In genomic region chr10:54962134-54962900, GRCh38 we compare ENCODE assay signal across 17 cellular contexts.
A peak's percentile ranks its signal among the peaks of the same experiment; 100 is the strongest.
DNase-seq lines count a peak whose midpoint lies in the region; ATAC-seq, FAIRE-seq and TF ChIP-seq lines count a peak whose summit lies in the region.
"Had no signal": no experiment of that assay in that cellular context is flagged by ENCODE, and none has a peak within 500 bp of the region (broad histone marks: within the 10 kb centered on the region; RNA-seq: fewer than 3 reads in every experiment).

No MANE protein-coding gene starts in this region.

- CTCF ChIA-PET in CD8-positive, alpha-beta T cell (lab: Charles Lee) = no interaction called here
- CTCF ChIA-PET in PC-3 (lab: Charles Lee) = no interaction called here

- H3K4me1 ChIP-seq in Karpas-422 (ENCODE audit: low read length) (no peaks in the 10 kb centered on the region), kidney (ENCODE audit: control insufficient read depth in 1 of 2, insufficient read depth in 1 of 2, low read depth in 1 of 2, low read length in 2 of 2) (no peaks in the 10 kb centered on the region), aorta (ENCODE audit: control insufficient read depth in 1 of 2, insufficient read depth in 2 of 2, low read length in 2 of 2) (no peaks in the 10 kb centered on the region), PC-3 (ENCODE audit: insufficient read depth, low read length) (no peaks in the 10 kb centered on the region)
- no peaks in the 10 kb centered on the region for H3K4me1 ChIP-seq in CD8-positive, alpha-beta T cell (ENCODE audit: insufficient read depth, low read length)
- H3K4me1 ChIP-seq: BE2C had no signal

- H4K20me1 ChIP-seq in Karpas-422 (ENCODE audit: insufficient read depth, low read depth, low read length) (no peaks in the 10 kb centered on the region), PC-3 (ENCODE audit: low read length) (no peaks in the 10 kb centered on the region)

- 0 out of 2 replicates have a peak overlapping the region, but pooled peaks have one; percentile 27 for H3K4me3 ChIP-seq in Karpas-422 (ENCODE audit: low read length)
- H3K4me3 ChIP-seq in kidney (ENCODE audit: low read length in 2 of 2) = no peak overlapping the region
- no peak overlapping the region for H3K4me3 ChIP-seq in aorta (ENCODE audit: low read length in 2 of 2)
- no peak overlapping the region for H3K4me3 ChIP-seq in CD8-positive, alpha-beta T cell (ENCODE audit: low read depth, low read length)
- H3K4me3 ChIP-seq in PC-3 (ENCODE audit: low read length) = no peak overlapping the region
- H3K4me3 ChIP-seq: GM23248 had no signal

- H3K4me2 ChIP-seq in Karpas-422 (ENCODE audit: low read depth, low read length, poor library complexity, severe bottlenecking) = no peak overlapping the region
- H3K4me2 ChIP-seq in PC-3 (ENCODE audit: low read length) = no peak overlapping the region

- no peak overlapping the region for H3K27ac Mint-ChIP-seq in stimulated activated effector memory CD8-positive, alpha-beta T cell treated with anti-CD3 and anti-CD28 coated beads, Interleukin-12 subunit alpha, Interleukin-12 subunit beta, amount 100 ng/mL, for 72 hours
- no peak overlapping the region for H3K27ac Mint-ChIP-seq in CD8-positive, alpha-beta T cell
- H3K27ac Mint-ChIP-seq: CD4-positive, alpha-beta T cell had no signal

- H3F3A ChIP-seq in PC-3 (ENCODE audit: low read length, unreplicated experiment) = no peaks in the 10 kb centered on the region

- no TSS peak for BruUV-seq in PC-3 (replicated peaks; lab: Mats Ljungman, UMichigan)

- H3K27ac ChIP-seq in Karpas-422 (ENCODE audit: low read length) = no peak overlapping the region
- no peak overlapping the region for H3K27ac ChIP-seq in kidney (ENCODE audit: low read depth in 2 of 2, low read length in 2 of 2)
- no peak overlapping the region for H3K27ac ChIP-seq in aorta (ENCODE audit: low read depth in 1 of 2, low read length in 2 of 2)
- no peak overlapping the region for H3K27ac ChIP-seq in CD8-positive, alpha-beta T cell (ENCODE audit: low read depth, low read length)
- H3K27ac ChIP-seq in PC-3 (ENCODE audit: low read length) = no peak overlapping the region
- H3K27ac ChIP-seq: GM23248 had no signal

- H2AFZ ChIP-seq in Karpas-422 (ENCODE audit: low read length) = no peak overlapping the region
- H2AFZ ChIP-seq in PC-3 (ENCODE audit: low read length) = no peak overlapping the region
- H2AFZ ChIP-seq: GM23248 had no signal

- 65 to 73% methylated on average over 6 of the region's 6 CpGs for WGBS in aorta, 2 donors

- peaks cover 14% of the 10 kb centered on the region for H3K9me3 Mint-ChIP-seq in stimulated activated effector memory CD8-positive, alpha-beta T cell treated with anti-CD3 and anti-CD28 coated beads, Interleukin-12 subunit alpha, Interleukin-12 subunit beta, amount 100 ng/mL, for 72 hours
- peaks cover 9% of the 10 kb centered on the region for H3K9me3 Mint-ChIP-seq in CD8-positive, alpha-beta T cell

- DNase-seq in Karpas-422 (no peak), kidney (peak; percentile 40), aorta (no peak), NCI-H2171 (lab: John Stamatoyannopoulos, UW) (no peak), PC-3 (no peak)
- DNase-seq in stimulated activated effector memory CD8-positive, alpha-beta T cell treated with anti-CD3 and anti-CD28 coated beads, Interleukin-12 subunit alpha, Interleukin-12 subunit beta, amount 100 ng/mL, for 72 hours (ENCODE audit: low spot score in 2 of 2) = no peak
- DNase-seq in CD8-positive, alpha-beta T cell = no peak
- DNase-seq: ACHN; BE2C; C1 segment of cervical spinal cord; CD4-positive, alpha-beta T cell; DMS79 treated with DMSO at 0.1 percent for 48 hours; GF-D8; GM23248; HCEC 1CT had no signal

- H3K4me1 Mint-ChIP-seq in stimulated activated effector memory CD8-positive, alpha-beta T cell treated with anti-CD3 and anti-CD28 coated beads, Interleukin-12 subunit alpha, Interleukin-12 subunit beta, amount 100 ng/mL, for 72 hours = no peaks in the 10 kb centered on the region
- H3K4me1 Mint-ChIP-seq in CD8-positive, alpha-beta T cell (ENCODE audit: low read depth) = no peaks in the 10 kb centered on the region

- H3K9ac ChIP-seq in Karpas-422 (ENCODE audit: low read length) = no peak overlapping the region
- no peak overlapping the region for H3K9ac ChIP-seq in kidney (ENCODE audit: low read length in 2 of 2)
- H3K9ac ChIP-seq in PC-3 (ENCODE audit: low read length) = no peak overlapping the region
- H3K9ac ChIP-seq: GM23248 had no signal

- intact Hi-C loops in kidney (cut with DNase I) (no loop called here), aorta (cut with DNase I) (no loop called here), PC-3 (cut with micrococcal nuclease) (no loop called here)
- intact Hi-C loops in CD8-positive, alpha-beta T cell (cut with DNase I, micrococcal nuclease) = no loop called here

- no peaks in the 10 kb centered on the region for H3K79me2 ChIP-seq in Karpas-422 (ENCODE audit: low read length)
- no peaks in the 10 kb centered on the region for H3K79me2 ChIP-seq in PC-3 (ENCODE audit: low read length)

- no peaks in the 10 kb centered on the region for H3K27me3 Mint-ChIP-seq in CD8-positive, alpha-beta T cell (ENCODE audit: low read depth)
- H3K27me3 Mint-ChIP-seq: CD4-positive, alpha-beta T cell had no signal

- peak; percentile 32 for ATAC-seq in stimulated activated effector memory CD8-positive, alpha-beta T cell treated with anti-CD3 and anti-CD28 coated beads, Interleukin-12 subunit alpha, Interleukin-12 subunit beta, amount 100 ng/mL, for 72 hours
- ATAC-seq in aorta (ENCODE audit: low FRiP score) (peak; percentile 62), PC-3 (no peak)
- ATAC-seq in CD8-positive, alpha-beta T cell = no peak

- FAIRE-seq in kidney (lab: Jason Lieb, UNC) = no peak
- FAIRE-seq: A204.1, H54 had no signal

- no peaks in the 10 kb centered on the region for H3K36me3 Mint-ChIP-seq in stimulated activated effector memory CD8-positive, alpha-beta T cell treated with anti-CD3 and anti-CD28 coated beads, Interleukin-12 subunit alpha, Interleukin-12 subunit beta, amount 100 ng/mL, for 72 hours
- H3K36me3 Mint-ChIP-seq in CD8-positive, alpha-beta T cell = no peaks in the 10 kb centered on the region

- H3K9me2 ChIP-seq in Karpas-422 (replicated peaks; ENCODE audit: insufficient read depth, low read length) (no peaks in the 10 kb centered on the region), PC-3 (replicated peaks; ENCODE audit: low read length) (no peaks in the 10 kb centered on the region)

- H3K36me3 ChIP-seq in Karpas-422 (ENCODE audit: insufficient read depth, low read length) (no peaks in the 10 kb centered on the region), kidney (ENCODE audit: control insufficient read depth in 1 of 2, insufficient read depth in 2 of 2, low read length in 2 of 2) (no peaks in the 10 kb centered on the region), aorta (ENCODE audit: control insufficient read depth in 1 of 2, insufficient read depth in 2 of 2, low read length in 1 of 2) (no peaks in the 10 kb centered on the region), PC-3 (ENCODE audit: low read depth, low read length) (no peaks in the 10 kb centered on the region)
- H3K36me3 ChIP-seq in CD8-positive, alpha-beta T cell (ENCODE audit: insufficient read depth, low read length) = no peaks in the 10 kb centered on the region
- H3K36me3 ChIP-seq: BE2C had no signal

- no peaks in the 10 kb centered on the region for H3K27me3 ChIP-seq in Karpas-422 (ENCODE audit: low read length)
- no peaks in the 10 kb centered on the region for H3K27me3 ChIP-seq in aorta (ENCODE audit: control insufficient read depth in 1 of 2, insufficient read depth in 2 of 2, low read length in 1 of 2)
- H3K27me3 ChIP-seq in CD8-positive, alpha-beta T cell (ENCODE audit: insufficient read depth, low read length) = no peaks in the 10 kb centered on the region
- no peaks in the 10 kb centered on the region for H3K27me3 ChIP-seq in PC-3 (ENCODE audit: low read length)
- H3K27me3 ChIP-seq: BE2C had no signal

- no peak for TF ChIP-seq CTCF in kidney (IDR thresholded peaks at IDR 0.05; ENCODE audit: borderline replicate concordance, extremely low read depth, insufficient read depth)
- no peak for TF ChIP-seq CTCF in CD8-positive, alpha-beta T cell (IDR thresholded peaks at IDR 0.05)
- no peak for TF ChIP-seq CTCF in PC-3 (conservative IDR thresholded peaks at IDR 0.05; ENCODE audit: low read depth, low read length)

- H3K9me3 ChIP-seq in Karpas-422 (ENCODE audit: low read length) = peaks cover 38% of the 10 kb centered on the region
- peaks cover 0 to 13% of the 10 kb centered on the region in 2 donors for H3K9me3 ChIP-seq in kidney (ENCODE audit: control insufficient read depth in 1 of 2, low read length in 2 of 2)
- H3K9me3 ChIP-seq in aorta (ENCODE audit: control insufficient read depth, low read length) = no peaks in the 10 kb centered on the region
- no peaks in the 10 kb centered on the region for H3K9me3 ChIP-seq in CD8-positive, alpha-beta T cell (ENCODE audit: low read length)
- no peaks in the 10 kb centered on the region; the same call in 1 of the 2 replicates for H3K9me3 ChIP-seq in PC-3 (ENCODE audit: low read length)
- H3K9me3 ChIP-seq: BE2C had no signal

- H3K4me3 Mint-ChIP-seq in stimulated activated effector memory CD8-positive, alpha-beta T cell treated with anti-CD3 and anti-CD28 coated beads, Interleukin-12 subunit alpha, Interleukin-12 subunit beta, amount 100 ng/mL, for 72 hours = no peak overlapping the region
- H3K4me3 Mint-ChIP-seq in CD8-positive, alpha-beta T cell = no peak overlapping the region
- H3K4me3 Mint-ChIP-seq: CD4-positive, alpha-beta T cell had no signal

- POLR2A ChIA-PET in CD8-positive, alpha-beta T cell (lab: Charles Lee) = no interaction called here
- POLR2A ChIA-PET in PC-3 (lab: Charles Lee; ENCODE audit: unreplicated experiment) = no interaction called here

Comparison
In these comparisons a context has a peak if more than half of its experiments do, and no peak if none do; other contexts are left out.
1. ATAC-seq: peak in stimulated activated effector memory CD8-positive, alpha-beta T cell treated with anti-CD3 and anti-CD28 coated beads, Interleukin-12 subunit alpha, Interleukin-12 subunit beta, amount 100 ng/mL, for 72 hours (single experiment) and aorta (single experiment); none in CD8-positive, alpha-beta T cell (single experiment) and PC-3 (single experiment).